1 cellular context compared by ENCODE assay signal in genomic region chr2:234579231-234579962, GRCh38.
A peak's percentile ranks its signal among the peaks of the same experiment; 100 is the strongest.
TF ChIP-seq lines count a peak whose summit lies in the region.

No MANE protein-coding gene starts in this region.

TF ChIP-seq in HepG2, 621 proteins besides CTCF, POLR2A, EP300 and RAD21 (continued from another document):
- TF ChIP-seq ZBTB40 (IDR thresholded peaks at IDR 0.05) (no peak), ZBTB40 (CRISPR knock-in tag; IDR thresholded peaks at IDR 0.05) (0 out of 2 replicates have a peak, but pooled peaks have one; percentile 31), ZNF605 (CRISPR knock-in tag; IDR thresholded peaks at IDR 0.05) (0 out of 2 replicates have a peak, but pooled peaks have one; percentile 22), BCL3 (CRISPR knock-in tag; IDR thresholded peaks at IDR 0.05) (no peak), CEBPB (IDR thresholded peaks at IDR 0.05; ENCODE audit: borderline replicate concordance, low read depth, low read length) (0 out of 2 replicates have a peak, but pooled peaks have one; percentile 5)
